Comparison of ENCODE assay signal across 8 cellular contexts in the genomic region with DNA sequence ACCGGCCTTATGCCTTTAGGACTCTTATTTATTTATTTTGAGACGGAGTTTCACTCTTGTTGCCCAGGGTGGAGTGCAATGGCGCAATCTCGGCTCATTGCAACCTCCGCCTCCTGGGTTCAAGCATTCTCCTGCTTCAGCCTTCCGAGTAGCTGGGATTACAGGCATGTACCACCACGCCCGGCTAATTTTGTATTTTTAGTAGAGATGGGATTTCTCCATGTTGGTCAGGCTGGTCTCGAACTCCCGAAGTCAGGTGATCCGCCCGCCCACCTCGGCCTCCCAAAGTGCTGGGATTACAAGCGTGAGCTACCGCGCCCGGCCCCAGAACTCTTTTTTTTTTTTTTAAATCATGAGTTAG. TPM values are rescaled to one million over a fixed set of nuclear protein-coding genes. Genes with fewer than 3 reads are reported as not detected.
DNase-seq lines count a peak whose midpoint lies in the region; ATAC-seq, FAIRE-seq and TF ChIP-seq lines count a peak whose summit lies in the region.
"Not testable (repeated sequence)": the region's sequence is repeated elsewhere in the genome, so short reads cannot be mapped to it uniquely, and the experiment has no call there.

No MANE protein-coding gene starts in this region.

- H3K18ac ChIP-seq in H1 (ENCODE audit: extremely low read depth, low read length) = not testable (repeated sequence)

- DNase-seq in SK-N-SH; activated naive CD8-positive, alpha-beta T cell treated with anti-CD3 and anti-CD28 coated beads, Interleukin-2, amount 10 ng/mL, durations not matched to agents 7 days and 5 days; natural killer cell: not testable (repeated sequence)
- DNase-seq in H1 (ENCODE audit: low read depth in 1 of 2, low spot score in 2 of 2) (peak in 1 of 2 experiments; percentile 50), spleen (peak; percentile 84)

- not testable (repeated sequence) for H2BK20ac ChIP-seq in H1 (ENCODE audit: low read length)

- CTCF ChIA-PET in HEK293 (lab: Yijun Ruan, JAX) = interaction anchor here (0.6 to 1.3 kb wide), 8 partner anchors 11 to 197 kb away, joined by 3 to 4 read pairs (median 4); no protein-coding TSS in a partner anchor
- CTCF ChIA-PET in SK-N-SH (lab: Yijun Ruan, JAX) = interaction anchor here (1.9 kb wide), 1 partner anchor 59 kb away, joined by 7 read pairs; no protein-coding TSS in a partner anchor
- CTCF ChIA-PET in H1 (lab: Charles Lee; ENCODE audit: partially characterized antibody) = interaction anchor here (0.8 to 5.9 kb wide), 7 partner anchors 12 to 195 kb away, joined by 3 to 33 read pairs (median 3); no protein-coding TSS in a partner anchor

- not testable (repeated sequence) for H3K27me3 ChIP-seq in ACC112 (ENCODE audit: insufficient read depth, low read length); SK-N-SH (ENCODE audit: insufficient read depth); H1 (replicated peaks in 1 of 4; ENCODE audit: control insufficient read depth in 3 of 4, extremely low read depth in 1 of 4, insufficient read depth in 3 of 4, low read length in 3 of 4); iPS-18a (ENCODE audit: control insufficient read depth, insufficient read depth, low read length); spleen (replicated peaks in 1 of 7)

- H2AK5ac ChIP-seq in H1 (ENCODE audit: low read depth, low read length) = not testable (repeated sequence)

- H3K14ac ChIP-seq in H1 (ENCODE audit: insufficient read length) = not testable (repeated sequence)

- intact Hi-C loops in natural killer cell (cut with micrococcal nuclease); spleen (cut with DNase I; ENCODE audit: low total_unique reads): not testable (repeated sequence)

- H3K4me1 ChIP-seq in ACC112 (ENCODE audit: control insufficient read depth, insufficient read depth, low read length, unreplicated experiment) (peaks cover 21% of the 10 kb centered on the region), HEK293 (ENCODE audit: control insufficient read depth, insufficient read depth, low read length) (peaks cover 12% of the 10 kb centered on the region), iPS-18a (ENCODE audit: control insufficient read depth, low read depth, low read length) (peaks cover 11% of the 10 kb centered on the region), spleen (peaks cover 23 to 47% (median 38%) of the 10 kb centered on the region in 6 donors)
- H3K4me1 ChIP-seq in SK-N-SH (ENCODE audit: control insufficient read depth in 1 of 2, insufficient read depth in 2 of 2, low read depth in 1 of 2, low read length in 1 of 2); H1 (replicated peaks in 1 of 4; ENCODE audit: control insufficient read depth in 3 of 4, insufficient read depth in 4 of 4, low read length in 3 of 4): not testable (repeated sequence)

- H2BK5ac ChIP-seq in H1 (ENCODE audit: low read depth, low read length) = 0 out of 2 replicates have a peak overlapping the region, but pooled peaks have one; percentile 75

- not testable (repeated sequence) for ATAC-seq in activated naive CD8-positive, alpha-beta T cell treated with anti-CD3 and anti-CD28 coated beads, Interleukin-2, amount 10 ng/mL, durations not matched to agents 7 days and 5 days (ENCODE audit: low read depth); natural killer cell

- not testable (repeated sequence) for H3K9me3 Mint-ChIP-seq in activated naive CD8-positive, alpha-beta T cell treated with anti-CD3 and anti-CD28 coated beads, Interleukin-2, amount 10 ng/mL, durations not matched to agents 7 days and 5 days; natural killer cell

- H3K9ac ChIP-seq in SK-N-SH (peak overlapping the region; percentile 87; the same call in 1 of the 2 replicates), H1 (replicated peaks in 1 of 4; ENCODE audit: extremely low read depth in 1 of 4, low read depth in 3 of 4, low read length in 3 of 4) (peak overlapping the region in 2 of 4 experiments; percentile 27 to 48; a peak in 2 of 7 replicates)
- not testable (repeated sequence) for H3K9ac ChIP-seq in iPS-18a (ENCODE audit: low read length)

- not testable (repeated sequence) for H2BK12ac ChIP-seq in H1 (ENCODE audit: low read depth, low read length)

- H2BK120ac ChIP-seq in H1 (replicated peaks; ENCODE audit: low read depth, low read length) = not testable (repeated sequence)

- H3K23me2 ChIP-seq in H1 (ENCODE audit: low read depth, low read length) = not testable (repeated sequence)

- TF ChIP-seq RAD21 in SK-N-SH (IDR thresholded peaks at IDR 0.05; ENCODE audit: low read length); H1 (IDR thresholded peaks at IDR 0.05 in 1 of 2, conservative IDR thresholded peaks at IDR 0.05 in 1 of 2; ENCODE audit: low read depth in 2 of 2, low read length in 2 of 2): not testable (repeated sequence)

- FAIRE-seq in H1 (lab: Jason Lieb, UNC) = not testable (repeated sequence)

- not testable (repeated sequence) for H3K23ac ChIP-seq in H1 (ENCODE audit: insufficient read length)

- peak overlapping the region; percentile 98 for H3K27ac Mint-ChIP-seq in activated naive CD8-positive, alpha-beta T cell treated with anti-CD3 and anti-CD28 coated beads, Interleukin-2, amount 10 ng/mL, durations not matched to agents 7 days and 5 days
- peak overlapping the region; percentile 87 to 98 for H3K27ac Mint-ChIP-seq in natural killer cell

- H4K91ac ChIP-seq in H1 (replicated peaks; ENCODE audit: insufficient read length, low read length) = not testable (repeated sequence)

- TF ChIP-seq EP300 in SK-N-SH (IDR thresholded peaks at IDR 0.05; ENCODE audit: borderline replicate concordance in 1 of 2, low read depth in 1 of 2, low read length in 1 of 2); H1 (IDR thresholded peaks at IDR 0.05; ENCODE audit: borderline replicate concordance in 1 of 2, low read depth in 2 of 2, low read length in 2 of 2): not testable (repeated sequence)

- H3K56ac ChIP-seq in H1 (replicated peaks; ENCODE audit: insufficient read length, low read depth, low read length) = not testable (repeated sequence)

- H4K5ac ChIP-seq in H1 (ENCODE audit: insufficient read length, low read depth, low read length) = not testable (repeated sequence)

- H3K9me2 ChIP-seq in SK-N-SH = not testable (repeated sequence)

- peaks cover 16% of the 10 kb centered on the region for H3K36me3 Mint-ChIP-seq in activated naive CD8-positive, alpha-beta T cell treated with anti-CD3 and anti-CD28 coated beads, Interleukin-2, amount 10 ng/mL, durations not matched to agents 7 days and 5 days
- H3K36me3 Mint-ChIP-seq in natural killer cell = not testable (repeated sequence)

- H4K20me1 ChIP-seq in SK-N-SH (ENCODE audit: insufficient read depth) = peaks cover 33% of the 10 kb centered on the region
- not testable (repeated sequence) for H4K20me1 ChIP-seq in H1 (replicated peaks in 1 of 2; ENCODE audit: control insufficient read depth in 1 of 2, insufficient read depth in 2 of 2, low read length in 2 of 2)

- H3K4ac ChIP-seq in H1 (replicated peaks; ENCODE audit: insufficient read length, low read depth, low read length) = not testable (repeated sequence)

- not testable (repeated sequence) for H2BK15ac ChIP-seq in H1 (ENCODE audit: low read length)

- peak overlapping the region; percentile 71 for H3K4me2 ChIP-seq in SK-N-SH
- peak overlapping the region; percentile 46 to 59 for H3K4me2 ChIP-seq in H1 (ENCODE audit: insufficient read depth in 1 of 2, low read depth in 2 of 2, low read length in 2 of 2)

- H2AFZ ChIP-seq in ACC112 (ENCODE audit: low read length, unreplicated experiment) (peak overlapping the region; percentile 92), SK-N-SH (ENCODE audit: low read depth) (peak overlapping the region; percentile 72)
- not testable (repeated sequence) for H2AFZ ChIP-seq in H1 (ENCODE audit: low read length)

- H4K8ac ChIP-seq in H1 (ENCODE audit: extremely low read depth, insufficient read depth, low read length) = not testable (repeated sequence)

- POLR2A ChIA-PET in HEK293 (lab: Yijun Ruan, JAX) = interaction anchor here (0.5 to 2.2 kb wide), 43 partner anchors 10 to 382 kb away, joined by 3 to 28 read pairs (median 4); a partner anchor contains a TSS
- POLR2A ChIA-PET in SK-N-SH (lab: Yijun Ruan, JAX) = interaction anchor here (0.6 to 1.5 kb wide), 5 partner anchors 10 to 260 kb away, joined by 3 to 5 read pairs (median 4); no protein-coding TSS in a partner anchor
- POLR2A ChIA-PET in activated naive CD8-positive, alpha-beta T cell treated with anti-CD3 and anti-CD28 coated beads, Interleukin-2, amount 10 ng/mL, durations not matched to agents 7 days and 5 days (lab: Charles Lee) = interaction anchor here (0.7 to 7.0 kb wide), 25 partner anchors 10 to 259 kb away, joined by 3 to 140 read pairs (median 5); a partner anchor contains a TSS
- POLR2A ChIA-PET in H1 (lab: Charles Lee; ENCODE audit: partially characterized antibody) = interaction anchor here (0.6 to 2.3 kb wide), 25 partner anchors 8 to 232 kb away, joined by 3 to 20 read pairs (median 4); no protein-coding TSS in a partner anchor

- not testable (repeated sequence) for TF ChIP-seq POLR2A in H1 (IDR thresholded peaks at IDR 0.05; ENCODE audit: control extremely low read depth in 1 of 2, low read depth in 2 of 2, low read length in 2 of 2); spleen (IDR thresholded peaks at IDR 0.05)

- H3K79me1 ChIP-seq in H1 (ENCODE audit: low read depth, low read length) = not testable (repeated sequence)

- H3K27me3 Mint-ChIP-seq in activated naive CD8-positive, alpha-beta T cell treated with anti-CD3 and anti-CD28 coated beads, Interleukin-2, amount 10 ng/mL, durations not matched to agents 7 days and 5 days; natural killer cell (ENCODE audit: low read depth in 2 of 2): not testable (repeated sequence)

- peak overlapping the region; percentile 88 for H3K4me3 ChIP-seq in ACC112 (ENCODE audit: low read depth, low read length)
- not testable (repeated sequence) for H3K4me3 ChIP-seq in HEK293 (ENCODE audit: low read depth, low read length)
- peak overlapping the region; percentile 65 to 80 for H3K4me3 ChIP-seq in SK-N-SH (ENCODE audit: low read depth in 2 of 2, low read length in 1 of 2)
- H3K4me3 ChIP-seq in H1 (ENCODE audit: extremely low read depth in 1 of 4, insufficient read depth in 2 of 4, low read depth in 3 of 4, low read length in 4 of 4) = peak overlapping the region; percentile 28 to 97 (median 62); a peak in 7 of 8 replicates
- H3K4me3 ChIP-seq in iPS-18a (ENCODE audit: low read length) = peak overlapping the region; percentile 98
- peak overlapping the region; percentile 12 to 88 (median 76) for H3K4me3 ChIP-seq in spleen

- H3K27ac ChIP-seq in ACC112 (ENCODE audit: low read depth, low read length) (peak overlapping the region; percentile 82), HEK293 (ENCODE audit: extremely low read depth, low read depth, low read length) (peak overlapping the region; percentile 88), SK-N-SH (ENCODE audit: low read depth in 2 of 2, low read length in 1 of 2) (peak overlapping the region; percentile 85 to 88), spleen (peak overlapping the region; percentile 97 to 99 (median 98))
- not testable (repeated sequence) for H3K27ac ChIP-seq in H1 (ENCODE audit: low read depth, low read length); iPS-18a (ENCODE audit: low read length)

- H3F3A ChIP-seq in SK-N-SH (replicated peaks; ENCODE audit: insufficient read depth) = peaks cover 19% of the 10 kb centered on the region

- peak overlapping the region; percentile 93 for H3K4me3 Mint-ChIP-seq in activated naive CD8-positive, alpha-beta T cell treated with anti-CD3 and anti-CD28 coated beads, Interleukin-2, amount 10 ng/mL, durations not matched to agents 7 days and 5 days
- H3K4me3 Mint-ChIP-seq in natural killer cell = peak overlapping the region; percentile 96

- TF ChIP-seq CTCF in HEK293 (tag by site-specific recombination; IDR thresholded peaks at IDR 0.05); SK-N-SH (IDR thresholded peaks at IDR 0.05); H1 (IDR thresholded peaks at IDR 0.05; ENCODE audit: control extremely low read depth in 1 of 3, insufficient read depth in 1 of 3, low read depth in 1 of 3, low read length in 3 of 3); natural killer cell (IDR thresholded peaks at IDR 0.05); spleen (IDR thresholded peaks at IDR 0.05 in 8 of 11, conservative IDR thresholded peaks at IDR 0.05 in 3 of 11): not testable (repeated sequence)

- H3K9me3 ChIP-seq in HEK293 (ENCODE audit: control insufficient read depth, insufficient read depth, low read depth, low read length); SK-N-SH; H1 (ENCODE audit: insufficient read depth in 2 of 2, low read depth in 1 of 2, low read length in 1 of 2); iPS-18a (ENCODE audit: control insufficient read depth, low read depth, low read length); spleen: not testable (repeated sequence)

- H3K79me2 ChIP-seq in ACC112 (ENCODE audit: control insufficient read depth, insufficient read depth, low read length, unreplicated experiment) = peaks cover 38% of the 10 kb centered on the region
- peaks cover 37% of the 10 kb centered on the region for H3K79me2 ChIP-seq in SK-N-SH (ENCODE audit: insufficient read depth)
- H3K79me2 ChIP-seq in H1 (ENCODE audit: control insufficient read depth in 1 of 2, insufficient read depth in 2 of 2, low read length in 2 of 2) = peaks cover 32 to 38% of the 10 kb centered on the region in 2 experiments

- 41% methylated on average over 17 of the region's 17 CpGs for WGBS in SK-N-SH (ENCODE audit: low lambda C conversion rate)
- WGBS in H1 (ENCODE audit: extremely low coverage in 1 of 2, insufficient coverage in 1 of 2, insufficient read length in 1 of 2, insufficient replicate concordance in 2 of 2, low coverage in 1 of 2, low lambda C conversion rate in 2 of 2, missing lambda C conversion rate in 1 of 2), 2 experiments = 57% methylated on average over 17 of the region's 17 CpGs; no CpG with 5 or more reads in 1 of the 2 experiments
- WGBS in spleen, 5 donors = 50 to 58% (median 51%) methylated on average over 17 of the region's 17 CpGs

- H3K4me1 Mint-ChIP-seq in activated naive CD8-positive, alpha-beta T cell treated with anti-CD3 and anti-CD28 coated beads, Interleukin-2, amount 10 ng/mL, durations not matched to agents 7 days and 5 days = peaks cover 27% of the 10 kb centered on the region
- peaks cover 35 to 39% of the 10 kb centered on the region in 2 donors for H3K4me1 Mint-ChIP-seq in natural killer cell

- not testable (repeated sequence) for H3K36me3 ChIP-seq in ACC112 (ENCODE audit: insufficient read depth, low read length); HEK293 (ENCODE audit: control insufficient read depth in 2 of 2, insufficient read depth in 1 of 2, low read length in 2 of 2); SK-N-SH (replicated peaks in 1 of 2; ENCODE audit: control insufficient read depth in 1 of 2, insufficient read depth in 2 of 2, low read length in 1 of 2); H1 (ENCODE audit: control insufficient read depth in 2 of 4, insufficient read depth in 4 of 4, low read length in 3 of 4); iPS-18a (ENCODE audit: control insufficient read depth, low read depth, low read length)
- H3K36me3 ChIP-seq in spleen = peaks cover 0 to 12% (median 8%) of the 10 kb centered on the region in 6 donors

RNA-seq across cellular contexts. Expression of a gene that starts 0.6 kb away (rescaled TPM):
- polyA plus RNA-seq in SK-N-SH (2012; rRNA removed) = 8.2 and 10.7 TPM in 2 replicates
- 11.2 and 13.3 TPM in 2 replicates for polyA plus RNA-seq in SK-N-SH (2012; cell fraction: cytosol; rRNA removed)
- polyA plus RNA-seq in SK-N-SH (2012; cell fraction: nucleus; rRNA removed) = 8.4 and 19.6 TPM in 2 replicates
- total RNA-seq in activated naive CD8-positive, alpha-beta T cell treated with anti-CD3 and anti-CD28 coated beads, Interleukin-2, amount 10 ng/mL, durations not matched to agents 7 days and 5 days = 10 to 100 TPM; 46.7 to 53.7 TPM
- total RNA-seq in H1 (2021; fragmentation: NEBNext Ultra II Directional; extraction: Animal tissue kit (Norgen Biotek cat#: 25700)) = 20.4 and 23.9 TPM in 2 replicates
- 3.3 and 5.0 TPM in 2 replicates for polyA plus RNA-seq in H1 (2011; rRNA removed)
- polyA plus RNA-seq in H1 (2011; cell fraction: cytosol; rRNA removed) = 7.3 TPM
- polyA plus RNA-seq in H1 (2011; cell fraction: nucleus; rRNA removed) = 3.6 TPM
- 5.4 to 14.2 TPM (median 8.2 TPM) in 4 replicates for polyA plus RNA-seq in H1 (2012, experiment 1 of 2)
- 0.63 TPM for polyA plus RNA-seq in H1 (2012, experiment 2 of 2)
- polyA plus RNA-seq in H1 (2013, experiment 1 of 2) = 10.0 TPM
- polyA plus RNA-seq in H1 (2013, experiment 2 of 2) = 10.1 TPM
- polyA minus RNA-seq in H1 (2011; rRNA and poly(A)+ RNA removed) = 11.5 and 15.9 TPM in 2 replicates
- polyA minus RNA-seq in H1 (2011; cell fraction: cytosol; rRNA and poly(A)+ RNA removed) = 9.2 TPM
- polyA minus RNA-seq in H1 (2011; cell fraction: nucleus; rRNA and poly(A)+ RNA removed) = 22.6 TPM
- 10 to 100 TPM; 59.7 to 74.1 (median 64.8) TPM for total RNA-seq in natural killer cell
- total RNA-seq in spleen = 10 to 100 TPM; 45.1 to 57.6 (median 52.6) TPM
- 10 to 100 TPM; 14.8 to 18.1 (median 15.5) TPM for polyA plus RNA-seq in spleen
